In genomic region chr10:116848032-116848911, GRCh38 we compare ENCODE assay signal across 8 cellular contexts. TPM values are rescaled to one million over a fixed set of nuclear protein-coding genes. Genes with fewer than 3 reads are reported as not detected.
DNase-seq lines count a peak whose midpoint lies in the region; ATAC-seq and TF ChIP-seq lines count a peak whose summit lies in the region.

No MANE protein-coding gene starts in this region.

- no peaks in the 10 kb centered on the region for H3K9me3 ChIP-seq in colonic mucosa

- peaks cover 21% of the 10 kb centered on the region for H3K27me3 Mint-ChIP-seq in neural crest cell (ENCODE audit: low read depth)

- no peak for DNase-seq in activated CD4-positive, CD25-positive, alpha-beta regulatory T cell treated with anti-CD3 and anti-CD28 coated beads, Interleukin-2, amount 50 U/mL, for 72 hours
- DNase-seq in LHCN-M2 (ENCODE audit: low read depth): peak; percentile 15
- DNase-seq in colonic mucosa: no peak
- no peak for DNase-seq in neural crest cell (ENCODE audit: low read depth, low spot score)
- DNase-seq in COLO668 (lab: John Stamatoyannopoulos, UW; ENCODE audit: unreplicated experiment): no peak
- DNase-seq in NCI-H1436 treated with DMSO at 0.1 percent for 48 hours (lab: John Stamatoyannopoulos, UW): no peak

- TF ChIP-seq CTCF in colonic mucosa (IDR thresholded peaks at IDR 0.05) (no peak), neural crest cell (conservative IDR thresholded peaks at IDR 0.05) (no peak)

- peak overlapping the region; percentile 94 for H3K27ac Mint-ChIP-seq in neural crest cell (ENCODE audit: unreplicated experiment)

- peak overlapping the region; percentile 66 for H3K4me3 ChIP-seq in colonic mucosa

- H3K4me1 ChIP-seq in colonic mucosa: no peaks in the 10 kb centered on the region

- no peaks in the 10 kb centered on the region for H3K36me3 Mint-ChIP-seq in neural crest cell (ENCODE audit: low read depth)

- peaks cover 17% of the 10 kb centered on the region for H3K4me1 Mint-ChIP-seq in neural crest cell

- peak overlapping the region; percentile 47 to 80 for H3K9ac ChIP-seq in colonic mucosa (ENCODE audit: low read depth in 2 of 2, low read length in 2 of 2)

- H3K27ac ChIP-seq in colonic mucosa: no peak overlapping the region

- no peaks in the 10 kb centered on the region for H3K36me3 ChIP-seq in colonic mucosa

- H3K9me3 Mint-ChIP-seq in neural crest cell: no peaks in the 10 kb centered on the region

- intact Hi-C loops in colonic mucosa (cut with DNase I): no loop called here

- peak overlapping the region; percentile 95 for H3K4me3 Mint-ChIP-seq in neural crest cell

- ATAC-seq in activated CD4-positive, CD25-positive, alpha-beta regulatory T cell treated with anti-CD3 and anti-CD28 coated beads, Interleukin-2, amount 50 U/mL, for 24 hours: peak; percentile 78 to 85
- ATAC-seq in GM21717 (IDR thresholded peaks at IDR 0.05; ENCODE audit: unreplicated experiment): peak; percentile 79

- H3K27me3 ChIP-seq in colonic mucosa: no peaks in the 10 kb centered on the region

RNA-seq across cellular contexts. Expression of gene ENO4, which starts 1.0 kb away (rescaled TPM):
- 0.19 and 0.23 TPM in 2 replicates for total RNA-seq in LHCN-M2 (2014; rRNA removed)
- 0.58 TPM for polyA plus RNA-seq in LHCN-M2 (2012)
- not detected for total RNA-seq in colonic mucosa
- total RNA-seq in neural crest cell: 0.37 and 1.1 TPM in 2 replicates
